In genomic region chr16:81615411-81615810, GRCh38 we compare ENCODE assay signal across 17 cellular contexts.
DNase-seq lines count a peak whose midpoint lies in the region; ATAC-seq, FAIRE-seq and TF ChIP-seq lines count a peak whose summit lies in the region.
"Had no signal": no experiment of that assay in that cellular context is flagged by ENCODE, and none has a peak within 500 bp of the region (broad histone marks: within the 10 kb centered on the region; RNA-seq: fewer than 3 reads in every experiment).

No MANE protein-coding gene starts in this region.

- peaks cover 33% of the 10 kb centered on the region for H3K4me1 ChIP-seq in KMS-11 (ENCODE audit: low read depth, poor library complexity, severe bottlenecking)
- H3K4me1 ChIP-seq in K562 (replicated peaks in 1 of 2; ENCODE audit: control insufficient read depth in 2 of 2, insufficient read depth in 2 of 2, low read length in 2 of 2) = peaks cover 0 to 17% of the 10 kb centered on the region in 2 experiments; a peak in 2 of 5 replicates
- H3K4me1 ChIP-seq in vagina = peaks cover 85% of the 10 kb centered on the region
- H3K4me1 ChIP-seq: HAP-1 had no signal

- TF ChIP-seq CTCF in KMS-11 (conservative IDR thresholded peaks at IDR 0.05; ENCODE audit: low read depth, low read length) (no peak), K562 (IDR thresholded peaks at IDR 0.05 in 2 of 3, conservative IDR thresholded peaks at IDR 0.05 in 1 of 3; ENCODE audit: insufficient read depth in 2 of 3, low read depth in 1 of 3, low read length in 3 of 3) (no peak), vagina (IDR thresholded peaks at IDR 0.05) (no peak), GM13976 (IDR thresholded peaks at IDR 0.05; ENCODE audit: borderline replicate concordance, control extremely low read depth, extremely low read depth, insufficient read depth, missing control alignments) (no peak)

- in situ Hi-C loops in K562 (cut with MboI) (no loop called here), GM13976 (cut with MboI; ENCODE audit: low sequenced_read_pairs, unreplicated experiment) (no loop called here)

- POLR2A ChIA-PET in K562 (lab: Yijun Ruan, JAX) = no interaction called here

- H3K4me2 ChIP-seq in KMS-11 (peak overlapping the region; percentile 30; the same call in 1 of the 2 replicates), K562 (ENCODE audit: insufficient read depth, low read length) (no peak overlapping the region)

- no peak for ATAC-seq in K562
- ATAC-seq: Panc1, SK-N-SH treated with all-trans-retinoic acid at 6 μM for 48 hours had no signal

- CTCF ChIA-PET in K562 (lab: Yijun Ruan, JAX; ENCODE audit: low intra/inter-chr PET ratio) = interaction anchor here (0.5 kb wide), 1 partner anchor 413 kb away, joined by 4 read pairs; no protein-coding TSS in a partner anchor

- peaks cover 6% of the 10 kb centered on the region; the same call in 1 of the 2 replicates for H3K79me2 ChIP-seq in KMS-11 (ENCODE audit: insufficient read depth, low read depth)
- H3K79me2 ChIP-seq in K562 (ENCODE audit: control insufficient read depth, insufficient read depth, low read length) = peaks cover 17% of the 10 kb centered on the region; the same call in 2 of the 3 replicates

- H3K4me3 ChIP-seq in KMS-11 (IDR thresholded peaks at IDR 0.05; ENCODE audit: insufficient read depth, low read depth, low read length) (no peak overlapping the region), K562 (no peak overlapping the region), vagina (no peak overlapping the region)
- H3K4me3 ChIP-seq: HAP-1 had no signal

- no peaks in the 10 kb centered on the region for H3K27me3 ChIP-seq in KMS-11 (ENCODE audit: insufficient read depth, low read depth)
- H3K27me3 ChIP-seq in K562 (ENCODE audit: control insufficient read depth in 2 of 2, insufficient read depth in 2 of 2, low read length in 2 of 2) = no peaks in the 10 kb centered on the region; a peak in 1 of 5 replicates
- no peaks in the 10 kb centered on the region for H3K27me3 ChIP-seq in vagina

- TF ChIP-seq RAD21 in K562 (CRISPR knock-in tag; conservative IDR thresholded peaks at IDR 0.05 in 1 of 2, IDR thresholded peaks at IDR 0.05 in 1 of 2) = no peak

- no peak overlapping the region for H3K9ac ChIP-seq in KMS-11
- H3K9ac ChIP-seq in K562 (ENCODE audit: insufficient read depth in 1 of 2, low read depth in 2 of 2, low read length in 2 of 2) = no peak overlapping the region

- no peak overlapping the region for H2AFZ ChIP-seq in KMS-11 (ENCODE audit: low read depth)
- no peak overlapping the region for H2AFZ ChIP-seq in K562 (ENCODE audit: low read depth, low read length)

- WGBS in K562 (ENCODE audit: insufficient coverage, low coverage, missing lambda C conversion rate) = 93% methylated on average over 3 of the region's 3 CpGs

- TF ChIP-seq POLR2A in GM12891 (IDR thresholded peaks at IDR 0.05; ENCODE audit: low read depth, low read length) (no peak), K562 (conservative IDR thresholded peaks at IDR 0.05) (no peak), vagina (IDR thresholded peaks at IDR 0.05) (no peak)

- H3K36me3 ChIP-seq in KMS-11 (ENCODE audit: insufficient read depth) (peaks cover 5% of the 10 kb centered on the region; the same call in 1 of the 2 replicates), K562 (ENCODE audit: control insufficient read depth, insufficient read depth, low read length) (peaks cover 50% of the 10 kb centered on the region; the same call in 2 of the 3 replicates), vagina (no peaks in the 10 kb centered on the region)
- H3K36me3 ChIP-seq: HAP-1 had no signal

- no peak overlapping the region for H3K27ac ChIP-seq in KMS-11
- H3K27ac ChIP-seq in K562 (ENCODE audit: extremely low read depth, low read depth, low read length) = no peak overlapping the region; the same call in 2 of the 3 replicates
- peak overlapping the region; percentile 77 for H3K27ac ChIP-seq in vagina

- H4K20me1 ChIP-seq in KMS-11 (ENCODE audit: insufficient read depth) (0 out of 2 replicates have a peak, but pooled peaks cover 3% of the 10 kb centered on the region), K562 (replicated peaks; ENCODE audit: control insufficient read depth, insufficient read depth, low read length) (peaks cover 24% of the 10 kb centered on the region; the same call in 1 of the 2 replicates)

- peak; percentile 99 for FAIRE-seq in GM12891 (lab: Jason Lieb, UNC)
- FAIRE-seq in K562 (lab: Jason Lieb, UNC) = peak; percentile 93
- FAIRE-seq: GM19239 had no signal

- DNase-seq in GM12891 (ENCODE audit: insufficient read length, low spot score) (no peak), K562 (ENCODE audit: extremely low read depth in 1 of 4, low spot score in 3 of 4) (no peak), vagina (ENCODE audit: extremely low spot score in 2 of 2) (no peak), COR-L47 (lab: John Stamatoyannopoulos, UW) (no peak), GM13976 (ENCODE audit: low spot score) (no peak)
- DNase-seq in activated T-cell treated with anti-CD3 and anti-CD28 coated beads, Interleukin-2, amount 50 U/mL, for 1 hour = no peak
- DNase-seq: DMS79, NCI-H1092, NCI-H1436 treated with DMSO at 0.1 percent for 48 hours, NCI-H1930, NCI-H2227 treated with DMSO at 0.1 percent for 48 hours, NCI-H510A had no signal

- no TSS peak for BruUV-seq in K562 (replicated peaks; lab: Mats Ljungman, UMichigan)

- no peaks in the 10 kb centered on the region; the same call in 1 of the 2 replicates for H3K9me3 ChIP-seq in K562 (replicated peaks; ENCODE audit: control insufficient read depth, insufficient read depth, low read depth, low read length)
- H3K9me3 ChIP-seq in vagina = no peaks in the 10 kb centered on the region
- H3K9me3 ChIP-seq: HAP-1 had no signal

- H3K9me1 ChIP-seq in K562 (ENCODE audit: control insufficient read depth, insufficient read depth, low read length) = peaks cover 11% of the 10 kb centered on the region

- no peak for TF ChIP-seq EP300 in K562 (IDR thresholded peaks at IDR 0.05; ENCODE audit: low read length)

- intact Hi-C loops in K562 (cut with micrococcal nuclease) (no loop called here), vagina (cut with DNase I) (loop anchor here (10.0 kb wide), 1 partner anchor 211 kb away; no protein-coding TSS in a partner anchor)

TF ChIP-seq in GM12891, 5 proteins besides CTCF, POLR2A, EP300 and RAD21:
- TF ChIP-seq PAX5 (IDR thresholded peaks at IDR 0.05; ENCODE audit: insufficient read depth, low read length, severe bottlenecking) = no peak
- TF ChIP-seq POLR2AphosphoS5 (IDR thresholded peaks at IDR 0.05; ENCODE audit: low read depth, low read length) = no peak

TF ChIP-seq in K562, 482 proteins besides CTCF, POLR2A, EP300 and RAD21 (continues in another document):
- 0 out of 2 replicates have a peak, but pooled peaks have one; percentile 64 for TF ChIP-seq HDGF (IDR thresholded peaks at IDR 0.05)
- 0 out of 2 replicates have a peak, but pooled peaks have one; percentile 47 for TF ChIP-seq HBP1 (CRISPR knock-in tag; IDR thresholded peaks at IDR 0.05)
- TF ChIP-seq ZNF121 (CRISPR knock-in tag; conservative IDR thresholded peaks at IDR 0.05) = no peak
- TF ChIP-seq, protein P1, sequence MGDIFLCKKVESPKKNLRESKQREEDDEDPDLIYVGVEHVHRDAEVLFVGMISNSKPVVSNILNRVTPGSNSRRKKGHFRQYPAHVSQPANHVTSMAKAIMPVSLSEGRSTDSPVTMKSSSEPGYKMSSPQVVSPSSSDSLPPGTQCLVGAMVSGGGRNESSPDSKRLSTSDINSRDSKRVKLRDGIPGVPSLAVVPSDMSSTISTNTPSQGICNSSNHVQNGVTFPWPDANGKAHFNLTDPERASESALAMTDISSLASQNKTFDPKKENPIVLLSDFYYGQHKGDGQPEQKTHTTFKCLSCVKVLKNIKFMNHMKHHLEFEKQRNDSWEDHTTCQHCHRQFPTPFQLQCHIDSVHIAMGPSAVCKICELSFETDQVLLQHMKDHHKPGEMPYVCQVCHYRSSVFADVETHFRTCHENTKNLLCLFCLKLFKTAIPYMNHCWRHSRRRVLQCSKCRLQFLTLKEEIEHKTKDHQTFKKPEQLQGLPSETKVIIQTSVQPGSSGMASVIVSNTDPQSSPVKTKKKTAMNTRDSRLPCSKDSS (IDR thresholded peaks at IDR 0.05; ENCODE audit: low read depth, partially characterized antibody) = peak; percentile 6
- TF ChIP-seq, protein P2, sequence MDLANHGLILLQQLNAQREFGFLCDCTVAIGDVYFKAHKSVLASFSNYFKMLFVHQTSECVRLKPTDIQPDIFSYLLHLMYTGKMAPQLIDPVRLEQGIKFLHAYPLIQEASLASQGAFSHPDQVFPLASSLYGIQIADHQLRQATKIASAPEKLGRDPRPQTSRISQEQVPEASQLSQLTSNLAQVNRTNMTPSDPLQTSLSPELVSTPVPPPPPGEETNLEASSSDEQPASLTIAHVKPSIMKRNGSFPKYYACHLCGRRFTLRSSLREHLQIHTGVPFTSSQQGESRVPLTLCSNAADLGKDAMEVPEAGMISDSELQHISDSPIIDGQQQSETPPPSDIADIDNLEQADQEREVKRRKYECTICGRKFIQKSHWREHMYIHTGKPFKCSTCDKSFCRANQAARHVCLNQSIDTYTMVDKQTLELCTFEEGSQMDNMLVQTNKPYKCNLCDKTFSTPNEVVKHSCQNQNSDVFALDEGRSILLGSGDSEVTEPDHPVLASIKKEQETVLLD (IDR thresholded peaks at IDR 0.05) = 0 out of 2 replicates have a peak, but pooled peaks have one; percentile 8
- peak; percentile 5; the same call in 1 of the 2 replicates for TF ChIP-seq HLTF (IDR thresholded peaks at IDR 0.05)
- 0 out of 4 replicates have a peak, but pooled peaks of 1 of the 2 experiments have one; percentile 5 for TF ChIP-seq MCM7 (IDR thresholded peaks at IDR 0.05)
- TF ChIP-seq TRIM24 (IDR thresholded peaks at IDR 0.05) = 0 out of 4 replicates have a peak, but pooled peaks of 1 of the 2 experiments have one; percentile 10
- TF ChIP-seq CBX1 (IDR thresholded peaks at IDR 0.05; ENCODE audit: low read depth) = 0 out of 2 replicates have a peak, but pooled peaks have one; percentile 57
- no peak for TF ChIP-seq BDP1 (IDR thresholded peaks at IDR 0.05; ENCODE audit: insufficient read depth, insufficient read length)
- peak; percentile 11; the same call in 1 of the 2 replicates for TF ChIP-seq IRF2 (CRISPR knock-in tag; IDR thresholded peaks at IDR 0.05)
- TF ChIP-seq YBX1 (IDR thresholded peaks at IDR 0.05) = 0 out of 2 replicates have a peak, but pooled peaks have one; percentile 10
- peak; percentile 73; the same call in 1 of the 2 replicates for TF ChIP-seq TSC22D4 (tag; IDR thresholded peaks at IDR 0.05)
